In genomic region chr1:220281159-220281574, GRCh38 we compare ENCODE assay signal across 9 cellular contexts. TPM values are rescaled to one million over a fixed set of nuclear protein-coding genes. Genes with fewer than 3 reads are reported as not detected.
DNase-seq lines count a peak whose midpoint lies in the region; ATAC-seq, FAIRE-seq and TF ChIP-seq lines count a peak whose summit lies in the region.
"Had no signal": no experiment of that assay in that cellular context is flagged by ENCODE, and none has a peak within 500 bp of the region (broad histone marks: within the 10 kb centered on the region; RNA-seq: fewer than 3 reads in every experiment).

No MANE protein-coding gene starts in this region.

- peak; percentile 51 for ATAC-seq in GM18498 (IDR thresholded peaks at IDR 0.05; ENCODE audit: unreplicated experiment)

- no peak overlapping the region for H3K9ac ChIP-seq in NT2/D1 (ENCODE audit: insufficient read length, low read depth)
- H3K9ac ChIP-seq in fibroblast of lung (ENCODE audit: insufficient read depth, low read length) = no peak overlapping the region
- no peak overlapping the region for H3K9ac ChIP-seq in kidney (ENCODE audit: low read length in 2 of 2)

- FAIRE-seq in kidney (lab: Jason Lieb, UNC) = no peak

- H4K20me1 ChIP-seq in fibroblast of lung (ENCODE audit: control insufficient read depth, extremely low read depth, insufficient read depth, low read length) = no peaks in the 10 kb centered on the region

- no peaks in the 10 kb centered on the region for H3K79me2 ChIP-seq in fibroblast of lung (ENCODE audit: control insufficient read depth, insufficient read depth, low read length)

- H3K4me3 ChIP-seq in AG09309 (ENCODE audit: control insufficient read depth, low read depth, low read length) (no peak overlapping the region), NT2/D1 (ENCODE audit: insufficient read length, low read depth) (no peak overlapping the region), fibroblast of lung (replicated peaks in 1 of 4; ENCODE audit: control extremely low read depth in 1 of 4, insufficient read depth in 1 of 4, low read depth in 3 of 4, low read length in 4 of 4) (no peak overlapping the region), kidney (ENCODE audit: low read length in 2 of 2) (no peak overlapping the region)
- H3K4me3 ChIP-seq: SK-N-MC had no signal

- TF ChIP-seq CTCF in AG09309 (IDR thresholded peaks at IDR 0.05; ENCODE audit: control insufficient read depth, insufficient read depth, low read depth, low read length, missing control alignments) (peak; percentile 60), fibroblast of lung (conservative IDR thresholded peaks at IDR 0.05 in 1 of 2, IDR thresholded peaks at IDR 0.05 in 1 of 2; ENCODE audit: low read depth in 1 of 2, low read length in 2 of 2) (peak; percentile 50 to 61), kidney (IDR thresholded peaks at IDR 0.05; ENCODE audit: borderline replicate concordance, extremely low read depth, insufficient read depth) (no peak)

- H3K4me1 ChIP-seq in NT2/D1 (ENCODE audit: insufficient read depth, insufficient read length) (no peaks in the 10 kb centered on the region), fibroblast of lung (ENCODE audit: control insufficient read depth, extremely low read depth, insufficient read depth, low read length) (no peaks in the 10 kb centered on the region), kidney (ENCODE audit: control insufficient read depth in 1 of 2, insufficient read depth in 1 of 2, low read depth in 1 of 2, low read length in 2 of 2) (no peaks in the 10 kb centered on the region)

- no peaks in the 10 kb centered on the region for H3K36me3 ChIP-seq in NT2/D1 (ENCODE audit: insufficient read depth, insufficient read length, low read length)
- H3K36me3 ChIP-seq in fibroblast of lung (ENCODE audit: control insufficient read depth, insufficient read depth, low read length) = no peaks in the 10 kb centered on the region
- H3K36me3 ChIP-seq in kidney (ENCODE audit: control insufficient read depth in 1 of 2, insufficient read depth in 2 of 2, low read length in 2 of 2) = no peaks in the 10 kb centered on the region

- H3K9me3 ChIP-seq in NT2/D1 (ENCODE audit: insufficient read depth, low read length) = no peaks in the 10 kb centered on the region
- H3K9me3 ChIP-seq in fibroblast of lung (ENCODE audit: control insufficient read depth, insufficient read depth, low read depth, low read length) = no peaks in the 10 kb centered on the region
- H3K9me3 ChIP-seq in kidney (ENCODE audit: control insufficient read depth in 1 of 2, low read length in 2 of 2) = no peaks in the 10 kb centered on the region

- intact Hi-C loops in kidney (cut with DNase I) = no loop called here

- H3K27me3 ChIP-seq in NT2/D1 (ENCODE audit: insufficient read depth, insufficient read length) (no peaks in the 10 kb centered on the region), fibroblast of lung (ENCODE audit: control insufficient read depth, insufficient read depth, low read length) (no peaks in the 10 kb centered on the region)

- H3K27ac ChIP-seq in fibroblast of lung (ENCODE audit: insufficient read depth, low read length) (no peak overlapping the region), kidney (ENCODE audit: low read depth in 2 of 2, low read length in 2 of 2) (no peak overlapping the region)
- H3K27ac ChIP-seq: SK-N-MC had no signal

- H3K4me2 ChIP-seq in fibroblast of lung (ENCODE audit: extremely low read depth, insufficient read depth, low read length) = no peak overlapping the region

- no peak overlapping the region for H2AFZ ChIP-seq in fibroblast of lung (ENCODE audit: low read length)

- no peak for DNase-seq in AG09309 (ENCODE audit: low read depth)
- peak; percentile 38 for DNase-seq in NT2/D1 (ENCODE audit: low read depth, low spot score)
- DNase-seq in fibroblast of lung (ENCODE audit: low read depth in 2 of 2) = peak; percentile 28 to 62
- DNase-seq in activated effector memory CD4-positive, alpha-beta T cell treated with Interleukin-2 at 50 U/mL for 16 hours = no peak
- DNase-seq in NCI-H146 (lab: John Stamatoyannopoulos, UW) = no peak
- DNase-seq in D341Med (ENCODE audit: low spot score) = no peak
- DNase-seq in kidney = no peak

RNA-seq across cellular contexts. Expression of gene RAB3GAP2, which starts 8.9 kb away (rescaled TPM):
- total RNA-seq in fibroblast of lung = 36.5 and 43.8 TPM in 2 replicates
- polyA plus RNA-seq in fibroblast of lung = 23.0 and 31.0 TPM in 2 replicates
- 17.0 and 25.8 TPM in 2 replicates for polyA plus RNA-seq in fibroblast of lung (2012)
- 14.3 and 40.7 TPM in 2 replicates for polyA minus RNA-seq in fibroblast of lung (ENCODE audit: low replicate concordance)
- 38.1 TPM for total RNA-seq in kidney
- 7.6 TPM for polyA plus RNA-seq in kidney (ENCODE audit: insufficient read depth, low read depth, low replicate concordance)

Comparison
In these comparisons a context has a peak if more than half of its experiments do, and no peak if none do; other contexts are left out.
1. DNase-seq: peak in NT2/D1 (single experiment) and fibroblast of lung (2 of 2); none in AG09309 (single experiment), activated effector memory CD4-positive, alpha-beta T cell treated with Interleukin-2 at 50 U/mL for 16 hours (single experiment), NCI-H146 (single experiment), D341Med (single experiment) and kidney (single experiment).